ENCODE assay signal across 7 cellular contexts in genomic region chr2:42125887-42126594, GRCh38. TPM values are rescaled to one million over a fixed set of nuclear protein-coding genes. Genes with fewer than 3 reads are reported as not detected.
DNase-seq lines count a peak whose midpoint lies in the region; ATAC-seq and TF ChIP-seq lines count a peak whose summit lies in the region.

No MANE protein-coding gene starts in this region.

- H3F3A ChIP-seq in neural progenitor cell (ENCODE audit: low read depth), result no peaks in the 10 kb centered on the region

- H3K36me3 ChIP-seq in neural progenitor cell, result no peaks in the 10 kb centered on the region

- peaks cover 5% of the 10 kb centered on the region for H3K4me1 ChIP-seq in neural progenitor cell

- no peak for TF ChIP-seq CTCF in neural progenitor cell (IDR thresholded peaks at IDR 0.05)

- no peaks in the 10 kb centered on the region for H3K27me3 ChIP-seq in neural progenitor cell

- H3K27me3 Mint-ChIP-seq in effector memory CD8-positive, alpha-beta T cell, result no peaks in the 10 kb centered on the region
- peaks cover 8% of the 10 kb centered on the region for H3K27me3 Mint-ChIP-seq in neural progenitor cell (ENCODE audit: insufficient read depth, low read depth)

- H3K4me3 Mint-ChIP-seq in effector memory CD8-positive, alpha-beta T cell, result peak overlapping the region; percentile 78 to 82
- no peak overlapping the region for H3K4me3 Mint-ChIP-seq in neural progenitor cell

- DNase-seq in Daoy (ENCODE audit: low read depth) (peak; percentile 37), LHCN-M2 (ENCODE audit: low read depth) (peak; percentile 84), neural progenitor cell (ENCODE audit: low spot score) (peak; percentile 44), Kasumi-1 (lab: John Stamatoyannopoulos, UW) (no peak), dedifferentiated amniotic fluid mesenchymal stem cell (ENCODE audit: extremely low spot score) (no peak), HK-2 (ENCODE audit: unreplicated experiment) (no peak)
- DNase-seq in effector memory CD8-positive, alpha-beta T cell, result no peak

- peak overlapping the region; percentile 60 to 96 for H3K27ac Mint-ChIP-seq in effector memory CD8-positive, alpha-beta T cell
- H3K27ac Mint-ChIP-seq in neural progenitor cell, result no peak overlapping the region

- H3K79me2 ChIP-seq in neural progenitor cell (ENCODE audit: low read depth), result no peaks in the 10 kb centered on the region

- peak overlapping the region; percentile 73 for H2AFZ ChIP-seq in neural progenitor cell (replicated peaks)

- H3K9ac ChIP-seq in neural progenitor cell, result no peak overlapping the region

- H3K4me3 ChIP-seq in neural progenitor cell, result no peak overlapping the region

- H4K20me1 ChIP-seq in neural progenitor cell (ENCODE audit: low read depth), result no peaks in the 10 kb centered on the region

- H3K4me2 ChIP-seq in neural progenitor cell, result no peak overlapping the region

- no peaks in the 10 kb centered on the region for H3K9me3 ChIP-seq in neural progenitor cell (ENCODE audit: low read depth)

- ATAC-seq in effector memory CD8-positive, alpha-beta T cell (replicated peaks), result no peak

- no peak overlapping the region for H3K27ac ChIP-seq in neural progenitor cell

- peaks cover 8% of the 10 kb centered on the region for H3K36me3 Mint-ChIP-seq in effector memory CD8-positive, alpha-beta T cell (ENCODE audit: insufficient read depth)
- H3K36me3 Mint-ChIP-seq in neural progenitor cell, result no peaks in the 10 kb centered on the region

- peaks cover 55 to 74% of the 10 kb centered on the region in 2 donors for H3K4me1 Mint-ChIP-seq in effector memory CD8-positive, alpha-beta T cell (ENCODE audit: low read depth in 2 of 2)
- peaks cover 18% of the 10 kb centered on the region for H3K4me1 Mint-ChIP-seq in neural progenitor cell

- H3K9me3 Mint-ChIP-seq in effector memory CD8-positive, alpha-beta T cell, result peaks cover 0 to 2% of the 10 kb centered on the region in 2 donors
- H3K9me3 Mint-ChIP-seq in neural progenitor cell, result peaks cover 3% of the 10 kb centered on the region

RNA-seq across cellular contexts. Expression of gene EML4, which starts 43.1 kb away (rescaled TPM):
- 35.2 and 36.1 TPM in 2 replicates for total RNA-seq in Daoy (2014; rRNA removed; shearing (Covaris generic))
- total RNA-seq in LHCN-M2 (2014; rRNA removed) (39.9 and 48.9 TPM in 2 replicates), neural progenitor cell (ENCODE audit: low replicate concordance) (122 and 167 TPM in 2 replicates)
- 16.5 TPM for polyA plus RNA-seq in LHCN-M2 (2012)

Comparison
In these comparisons a context has a peak if more than half of its experiments do, and no peak if none do; other contexts are left out.
1. DNase-seq: peak in Daoy (single experiment), LHCN-M2 (single experiment) and neural progenitor cell (single experiment); none in effector memory CD8-positive, alpha-beta T cell (0 of 3), Kasumi-1 (0 of 2), dedifferentiated amniotic fluid mesenchymal stem cell (single experiment) and HK-2 (single experiment).